In genomic region chr5:180799902-180800801, GRCh38 we compare ENCODE assay signal across 9 cellular contexts. TPM values are rescaled to one million over a fixed set of nuclear protein-coding genes. Genes with fewer than 3 reads are reported as not detected.
DNase-seq lines count a peak whose midpoint lies in the region; ATAC-seq and TF ChIP-seq lines count a peak whose summit lies in the region.
"Had no signal": no experiment of that assay in that cellular context is flagged by ENCODE, and none has a peak within 500 bp of the region (broad histone marks: within the 10 kb centered on the region; RNA-seq: fewer than 3 reads in every experiment).

No MANE protein-coding gene starts in this region.

- H3K27ac ChIP-seq in left ventricle myocardium inferior (replicated peaks) (peak overlapping the region; percentile 100), upper lobe of right lung (peak overlapping the region; percentile 97)

- no peaks in the 10 kb centered on the region for H3K27me3 ChIP-seq in left ventricle myocardium inferior (ENCODE audit: low read depth)
- H3K27me3 ChIP-seq in adipocyte (replicated peaks; ENCODE audit: control insufficient read depth, insufficient read depth, low read length): no peaks in the 10 kb centered on the region
- no peaks in the 10 kb centered on the region for H3K27me3 ChIP-seq in upper lobe of right lung

- H3K9me3 ChIP-seq in left ventricle myocardium inferior (replicated peaks) (no peaks in the 10 kb centered on the region), adipocyte (ENCODE audit: control insufficient read depth, low read length) (no peaks in the 10 kb centered on the region), upper lobe of right lung (no peaks in the 10 kb centered on the region)

- H3K4me1 ChIP-seq in left ventricle myocardium inferior: peaks cover 94% of the 10 kb centered on the region
- H3K4me1 ChIP-seq in adipocyte (ENCODE audit: control insufficient read depth, insufficient read depth, low read length): peaks cover 83% of the 10 kb centered on the region
- peaks cover 80% of the 10 kb centered on the region for H3K4me1 ChIP-seq in upper lobe of right lung

- H3K9ac ChIP-seq in adipocyte (ENCODE audit: low read length): peak overlapping the region; percentile 100

- intact Hi-C loops in left ventricle myocardium inferior (cut with micrococcal nuclease): no loop called here
- intact Hi-C loops in left cardiac atrium (cut with DNase I): loop anchor here in 1 of 2 donors (10.0 kb wide), 1 partner anchor 245 kb away; the partner anchor contains the start of gene BTNL9
- intact Hi-C loops in upper lobe of right lung (cut with DNase I): loop anchor here (10.0 kb wide), 1 partner anchor 55 kb away; no protein-coding TSS in a partner anchor

- no peak for DNase-seq in left ventricle myocardium inferior
- no peak for DNase-seq in left cardiac atrium
- DNase-seq in adipocyte (ENCODE audit: low read depth): peak; percentile 70
- DNase-seq in islet precursor cell: peak; percentile 86
- no peak for DNase-seq in upper lobe of right lung
- DNase-seq in NCI-H1694 treated with DMSO at 0.1 percent for 48 hours (lab: John Stamatoyannopoulos, UW): no peak
- no peak for DNase-seq in NCI-H526 (lab: John Stamatoyannopoulos, UW)
- DNase-seq in NCI-H524 treated with DMSO at 0.1 percent for 48 hours (lab: John Stamatoyannopoulos, UW): no peak
- DNase-seq: activated CD4-positive, alpha-beta T cell treated with anti-CD3 and anti-CD28 coated beads, Interleukin-2, amount 50 U/mL, for 48 hours had no signal

- H3K4me3 ChIP-seq in left ventricle myocardium inferior (peak overlapping the region; percentile 98), adipocyte (ENCODE audit: low read length) (peak overlapping the region; percentile 98), upper lobe of right lung (peak overlapping the region; percentile 23)

- TF ChIP-seq CTCF in left ventricle myocardium inferior (IDR thresholded peaks at IDR 0.05; ENCODE audit: borderline replicate concordance): no peak
- TF ChIP-seq CTCF in upper lobe of right lung (IDR thresholded peaks at IDR 0.05): no peak

- ATAC-seq in left cardiac atrium (no peak), upper lobe of right lung (no peak)

- H3K36me3 ChIP-seq in left ventricle myocardium inferior: peaks cover 3% of the 10 kb centered on the region
- H3K36me3 ChIP-seq in adipocyte (ENCODE audit: control insufficient read depth, insufficient read depth, low read length, severe bottlenecking): peaks cover 20% of the 10 kb centered on the region
- H3K36me3 ChIP-seq in upper lobe of right lung: peaks cover 23% of the 10 kb centered on the region

RNA-seq across cellular contexts. Expression of gene MGAT1, which starts 2.5 kb away (rescaled TPM):
- total RNA-seq in left ventricle myocardium inferior (60.4 TPM), left cardiac atrium (100 to 1,000 TPM in 1 of 2 donors, 10 to 100 TPM in 1; 95.8 to 133 TPM), upper lobe of right lung (216 TPM)

Comparison
In these comparisons a context has a peak if more than half of its experiments do, and no peak if none do; other contexts are left out.
1. DNase-seq: peak in adipocyte (single experiment) and islet precursor cell (single experiment); none in left ventricle myocardium inferior (single experiment), left cardiac atrium (single experiment), upper lobe of right lung (single experiment), NCI-H1694 treated with DMSO at 0.1 percent for 48 hours (single experiment), NCI-H526 (0 of 2) and NCI-H524 treated with DMSO at 0.1 percent for 48 hours (single experiment).
2. H3K4me3 ChIP-seq: peak in every context shown above with its lines; median percentile 98 in left ventricle myocardium inferior; 98 in adipocyte; 23 in upper lobe of right lung.